19 cellular contexts compared by ENCODE assay signal in the genomic region with DNA sequence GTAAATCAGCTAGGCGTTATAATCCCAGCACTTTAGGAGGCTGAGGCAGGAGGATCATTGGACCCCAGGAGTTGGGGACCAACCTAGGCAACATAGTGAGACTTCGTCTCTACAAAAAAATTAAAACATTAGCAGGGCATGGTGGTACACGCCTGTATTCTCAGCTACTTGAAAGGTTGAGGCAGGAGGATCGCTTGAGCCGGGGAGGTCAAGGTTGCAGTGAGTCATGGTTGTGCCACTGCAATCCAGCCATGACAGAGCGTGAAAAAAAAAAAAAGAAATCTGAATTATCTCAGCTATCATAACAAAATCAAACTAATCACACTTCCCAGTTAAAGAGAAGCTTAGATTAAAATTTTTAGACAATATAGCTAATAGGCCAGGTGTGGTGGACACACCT.
"Had no signal": no experiment of that assay in that cellular context is flagged by ENCODE, and none has a peak within 500 bp of the region (broad histone marks: within the 10 kb centered on the region; RNA-seq: fewer than 3 reads in every experiment).

No MANE protein-coding gene starts in this region.

- H3K36me3 ChIP-seq: colonic mucosa, ovary had no signal

- H3K4me1 ChIP-seq: colonic mucosa, heart left ventricle, tibial artery, upper lobe of left lung, vagina had no signal

- H3K4me3 Mint-ChIP-seq: naive thymus-derived CD8-positive, alpha-beta T cell; neural crest cell; stimulated activated memory B cell treated with anti-CD40 and anti-IgM and Interleukin-4, amounts not matched to agents 10 μg/mL and 1 μg/mL and 100 μg/mL, for 72 hours; stimulated activated naive CD8-positive, alpha-beta T cell treated with anti-CD3 and anti-CD28 coated beads, Interleukin-15, Interleukin-2, amounts not matched to agents 100 ng/mL and 50 ng/mL, for 24 hours had no signal

- H3K4me1 Mint-ChIP-seq: neural crest cell had no signal

- H3K27ac ChIP-seq: colonic mucosa, heart left ventricle, ovary, tibial artery, upper lobe of left lung, vagina had no signal

- H3K27ac Mint-ChIP-seq: stimulated activated memory B cell treated with anti-CD40 and anti-IgM and Interleukin-4, amounts not matched to agents 10 μg/mL and 1 μg/mL and 100 μg/mL, for 72 hours; stimulated activated naive CD8-positive, alpha-beta T cell treated with anti-CD3 and anti-CD28 coated beads, Interleukin-15, Interleukin-2, amounts not matched to agents 100 ng/mL and 50 ng/mL, for 24 hours had no signal

- H3K27me3 Mint-ChIP-seq: naive thymus-derived CD8-positive, alpha-beta T cell; stimulated activated memory B cell treated with anti-CD40 and anti-IgM and Interleukin-4, amounts not matched to agents 10 μg/mL and 1 μg/mL and 100 μg/mL, for 72 hours; stimulated activated naive CD8-positive, alpha-beta T cell treated with anti-CD3 and anti-CD28 coated beads, Interleukin-15, Interleukin-2, amounts not matched to agents 100 ng/mL and 50 ng/mL, for 24 hours had no signal

- H3K4me3 ChIP-seq: colonic mucosa, heart left ventricle, mucosa of descending colon, ovary, tibial artery, upper lobe of left lung, vagina had no signal

- H3K9me3 ChIP-seq: colonic mucosa, heart left ventricle, mucosa of descending colon, ovary, tibial artery, upper lobe of left lung, vagina had no signal

- H3K27me3 ChIP-seq: colonic mucosa, heart left ventricle, ovary, tibial artery, upper lobe of left lung, vagina had no signal

- ATAC-seq: esophagus mucosa; heart left ventricle; mucosa of descending colon; naive thymus-derived CD8-positive, alpha-beta T cell; right cardiac atrium; stimulated activated memory B cell treated with anti-CD40 and anti-IgM and Interleukin-4, amounts not matched to agents 10 μg/mL and 1 μg/mL and 100 μg/mL, for 72 hours had no signal

- H3K9me3 Mint-ChIP-seq: naive thymus-derived CD8-positive, alpha-beta T cell; neural crest cell; stimulated activated memory B cell treated with anti-CD40 and anti-IgM and Interleukin-4, amounts not matched to agents 10 μg/mL and 1 μg/mL and 100 μg/mL, for 72 hours; stimulated activated naive CD8-positive, alpha-beta T cell treated with anti-CD3 and anti-CD28 coated beads, Interleukin-15, Interleukin-2, amounts not matched to agents 100 ng/mL and 50 ng/mL, for 24 hours had no signal

- DNase-seq: colonic mucosa; effector CD4-positive, alpha-beta T cell; heart left ventricle; hippocampal formation; mammary epithelial cell; mucosa of descending colon; naive thymus-derived CD8-positive, alpha-beta T cell; nucleus accumbens; ovary; right cardiac atrium; stimulated activated CD4-positive, alpha-beta T cell treated with anti-CD3 and anti-CD28 coated beads, Interleukin-1b, Interleukin-23, amount 100 ng/mL, for 48 hours; stimulated activated CD4-positive, alpha-beta T cell treated with anti-CD3 and anti-CD28 coated beads, Interleukin-4, amount 100 ng/mL, for 24 hours; tibial artery; upper lobe of left lung had no signal
